In genomic region chr9:882416-882931, GRCh38 we compare ENCODE assay signal across 1 cellular context.
TF ChIP-seq lines count a peak whose summit lies in the region.

No MANE protein-coding gene starts in this region.

TF ChIP-seq in GM23338, 12 proteins besides CTCF, POLR2A, EP300 and RAD21 (continued from another document):
- TF ChIP-seq POLR2AphosphoS5 (IDR thresholded peaks at IDR 0.05; ENCODE audit: low read depth) (no peak), EZH2phosphoT487 (IDR thresholded peaks at IDR 0.05; ENCODE audit: unreplicated experiment) (no peak), ZNF462 (CRISPR knock-in tag; IDR thresholded peaks at IDR 0.05) (no peak), ZNF331 (CRISPR knock-in tag; IDR thresholded peaks at IDR 0.05; ENCODE audit: low read depth) (no peak)
